10 cellular contexts compared by ENCODE assay signal in genomic region chr16:11953576-11953975, GRCh38. TPM values are rescaled to one million over a fixed set of nuclear protein-coding genes. Genes with fewer than 3 reads are reported as not detected.
"Had no signal": no experiment of that assay in that cellular context is flagged by ENCODE, and none has a peak within 500 bp of the region (broad histone marks: within the 10 kb centered on the region; RNA-seq: fewer than 3 reads in every experiment).

No MANE protein-coding gene starts in this region.

RNA-seq across cellular contexts. Expression of gene TNFRSF17, which starts 11.4 kb away (rescaled TPM):
- total RNA-seq: dermis microvascular lymphatic vessel endothelial cell, endodermal cell, esophagus squamous epithelium, fibroblast of lung, fibroblast of villous mesenchyme, foreskin keratinocyte, heart right ventricle, left ventricle myocardium inferior, mammary epithelial cell had no signal
- polyA plus RNA-seq: fibroblast of lung; foreskin keratinocyte; heart right ventricle; mammary epithelial cell; naive thymus-derived CD4-positive, alpha-beta T cell had no signal
